Comparison of ENCODE assay signal across 10 cellular contexts in genomic region chr7:111092406-111093160, GRCh38. TPM values are rescaled to one million over a fixed set of nuclear protein-coding genes. Genes with fewer than 3 reads are reported as not detected.
DNase-seq lines count a peak whose midpoint lies in the region; ATAC-seq and TF ChIP-seq lines count a peak whose summit lies in the region.
"Had no signal": no experiment of that assay in that cellular context is flagged by ENCODE, and none has a peak within 500 bp of the region (broad histone marks: within the 10 kb centered on the region; RNA-seq: fewer than 3 reads in every experiment).

No MANE protein-coding gene starts in this region.

- no peak for TF ChIP-seq CTCF in tibial nerve (IDR thresholded peaks at IDR 0.05)

- peak; percentile 52 for ATAC-seq in HG03342 (IDR thresholded peaks at IDR 0.05; ENCODE audit: unreplicated experiment)
- peak; percentile 58 for ATAC-seq in stimulated activated naive CD8-positive, alpha-beta T cell treated with anti-CD3 and anti-CD28 coated beads, Interleukin-15, Interleukin-2, amounts not matched to agents 100 U/mL and 50 U/mL, for 24 hours

- H3K4me1 ChIP-seq in adipocyte (ENCODE audit: control insufficient read depth, insufficient read depth, low read length), result peaks cover 27% of the 10 kb centered on the region
- H3K4me1 ChIP-seq in tibial nerve, result peaks cover 0 to 19% (median 0%) of the 10 kb centered on the region in 4 donors

- H3K36me3 ChIP-seq in adipocyte (ENCODE audit: control insufficient read depth, insufficient read depth, low read length, severe bottlenecking) (no peaks in the 10 kb centered on the region), tibial nerve (no peaks in the 10 kb centered on the region)
- H3K36me3 ChIP-seq: BLaER1 treated with 17β-estradiol and CSF1 and Interleukin-3, amounts not matched to agents 10 nM and 100 nM had no signal

- peak overlapping the region in 2 of 4 donors; percentile 18 to 27 for H3K27ac ChIP-seq in tibial nerve
- H3K27ac ChIP-seq: BLaER1 treated with 17β-estradiol and CSF1 and Interleukin-3, amounts not matched to agents 10 nM and 100 nM had no signal

- TF ChIP-seq EP300 in tibial nerve (IDR thresholded peaks at IDR 0.05), result no peak

- H3K9me3 ChIP-seq in adipocyte (ENCODE audit: control insufficient read depth, low read length) (no peaks in the 10 kb centered on the region), tibial nerve (no peaks in the 10 kb centered on the region)
- H3K9me3 ChIP-seq: BLaER1 treated with 17β-estradiol and CSF1 and Interleukin-3, amounts not matched to agents 10 nM and 100 nM had no signal

- WGBS in tibial nerve, 2 donors, result 35 to 36% methylated on average over 2 of the region's 2 CpGs

- DNase-seq in activated CD4-positive, alpha-beta T cell treated with anti-CD3 and anti-CD28 coated beads, Interleukin-2, amount 10 ng/mL, durations not matched to agents 24 days and 14 days, result no peak
- no peak for DNase-seq in activated CD4-positive, alpha-beta T cell treated with anti-CD3 and anti-CD28 coated beads for 4 hours
- DNase-seq in adipocyte (ENCODE audit: low read depth), result no peak
- no peak for DNase-seq in stimulated activated naive CD8-positive, alpha-beta T cell treated with anti-CD3 and anti-CD28 coated beads, Interleukin-15, Interleukin-2, amounts not matched to agents 100 U/mL and 50 U/mL, for 24 hours
- DNase-seq in NCI-H345 (lab: John Stamatoyannopoulos, UW), result no peak
- DNase-seq in SKM-1 treated with dmso at 0.1 percent for 144 hours (lab: John Stamatoyannopoulos, UW; ENCODE audit: unreplicated experiment), result no peak
- no peak for DNase-seq in tibial nerve (ENCODE audit: low spot score in 2 of 2)
- DNase-seq: stimulated activated naive CD4-positive, alpha-beta T cell treated with Interleukin-2 at 50 U/mL for 16 hours had no signal

- peaks cover 52% of the 10 kb centered on the region for H3K4me1 Mint-ChIP-seq in activated CD4-positive, alpha-beta T cell treated with anti-CD3 and anti-CD28 coated beads, Interleukin-2, amount 10 ng/mL, durations not matched to agents 24 days and 14 days

- H3K9ac ChIP-seq in adipocyte (ENCODE audit: low read length), result peak overlapping the region; percentile 65
- H3K9ac ChIP-seq: BLaER1 treated with 17β-estradiol and CSF1 and Interleukin-3, amounts not matched to agents 10 nM and 100 nM had no signal

- H3K9me3 Mint-ChIP-seq in activated CD4-positive, alpha-beta T cell treated with anti-CD3 and anti-CD28 coated beads, Interleukin-2, amount 10 ng/mL, durations not matched to agents 24 days and 14 days, result no peaks in the 10 kb centered on the region

- H3K27me3 Mint-ChIP-seq in activated CD4-positive, alpha-beta T cell treated with anti-CD3 and anti-CD28 coated beads, Interleukin-2, amount 10 ng/mL, durations not matched to agents 24 days and 14 days, result no peaks in the 10 kb centered on the region

- H3K27me3 ChIP-seq in adipocyte (replicated peaks; ENCODE audit: control insufficient read depth, insufficient read depth, low read length) (no peaks in the 10 kb centered on the region), tibial nerve (no peaks in the 10 kb centered on the region)
- H3K27me3 ChIP-seq: BLaER1 treated with 17β-estradiol and CSF1 and Interleukin-3, amounts not matched to agents 10 nM and 100 nM had no signal

- H3K4me3 Mint-ChIP-seq in activated CD4-positive, alpha-beta T cell treated with anti-CD3 and anti-CD28 coated beads, Interleukin-2, amount 10 ng/mL, durations not matched to agents 24 days and 14 days, result peak overlapping the region; percentile 93

- no peak for TF ChIP-seq POLR2A in tibial nerve (IDR thresholded peaks at IDR 0.05)

- intact Hi-C loops in activated CD4-positive, alpha-beta T cell treated with anti-CD3 and anti-CD28 coated beads, Interleukin-2, amount 10 ng/mL, durations not matched to agents 24 days and 14 days (cut with micrococcal nuclease), result loop anchor here (1.0 to 5.0 kb wide), 8 partner anchors 9 to 645 kb away; no protein-coding TSS in a partner anchor

- H3K4me3 ChIP-seq in adipocyte (ENCODE audit: low read length), result peak overlapping the region; percentile 80
- peak overlapping the region in 1 of 4 donors; percentile 41 for H3K4me3 ChIP-seq in tibial nerve
- H3K4me3 ChIP-seq: BLaER1 treated with 17β-estradiol and CSF1 and Interleukin-3, amounts not matched to agents 10 nM and 100 nM had no signal

- peaks cover 46% of the 10 kb centered on the region for H3K36me3 Mint-ChIP-seq in activated CD4-positive, alpha-beta T cell treated with anti-CD3 and anti-CD28 coated beads, Interleukin-2, amount 10 ng/mL, durations not matched to agents 24 days and 14 days (ENCODE audit: low read depth)

- peak overlapping the region; percentile 93 for H3K27ac Mint-ChIP-seq in activated CD4-positive, alpha-beta T cell treated with anti-CD3 and anti-CD28 coated beads, Interleukin-2, amount 10 ng/mL, durations not matched to agents 24 days and 14 days

RNA-seq across cellular contexts. Expression of gene LRRN3, which starts 1.7 kb away (rescaled TPM):
- total RNA-seq in activated CD4-positive, alpha-beta T cell treated with anti-CD3 and anti-CD28 coated beads, Interleukin-2, amount 10 ng/mL, durations not matched to agents 24 days and 14 days, result 53.4 and 56.5 TPM in 2 replicates
- total RNA-seq in tibial nerve, result 1 to 10 TPM; 1.8 to 6.5 (median 3.8) TPM
